Comparison of ENCODE assay signal across 10 cellular contexts in the genomic region with DNA sequence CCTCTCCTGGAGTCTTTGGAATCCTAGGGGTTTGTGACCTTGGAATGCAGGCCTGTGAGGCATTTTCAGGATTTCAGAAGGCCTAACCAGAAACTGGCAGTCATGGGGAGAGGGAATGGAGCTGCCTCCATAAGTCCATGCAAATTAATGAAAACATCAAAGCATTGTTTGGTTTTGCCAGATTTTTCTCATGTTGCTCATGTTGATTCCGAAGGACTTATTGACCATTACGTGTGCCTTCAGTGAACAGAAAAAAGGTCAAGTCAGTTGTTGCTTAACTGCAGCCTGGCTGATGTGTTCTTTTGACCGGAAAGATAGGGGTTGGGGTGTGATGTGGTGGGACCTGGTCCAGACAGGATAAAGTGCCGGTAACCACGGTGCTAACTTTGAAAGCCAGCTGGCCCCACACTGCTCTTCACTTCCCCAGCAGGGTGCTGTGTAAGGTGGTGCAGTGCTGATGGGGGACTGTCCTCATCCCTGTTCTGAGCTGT. TPM values are rescaled to one million over a fixed set of nuclear protein-coding genes. Genes with fewer than 3 reads are reported as not detected.
DNase-seq lines count a peak whose midpoint lies in the region; ATAC-seq and TF ChIP-seq lines count a peak whose summit lies in the region.
"Had no signal": no experiment of that assay in that cellular context is flagged by ENCODE, and none has a peak within 500 bp of the region (broad histone marks: within the 10 kb centered on the region; RNA-seq: fewer than 3 reads in every experiment).

No MANE protein-coding gene starts in this region.

- ATAC-seq in HG03097 (IDR thresholded peaks at IDR 0.05; ENCODE audit: low FRiP score, unreplicated experiment) (no peak), GM21526 (IDR thresholded peaks at IDR 0.05; ENCODE audit: low FRiP score, unreplicated experiment) (no peak)

- peaks cover 85% of the 10 kb centered on the region for H3K79me2 ChIP-seq in hepatocyte

- H3K9me2 ChIP-seq in hepatocyte (replicated peaks; ENCODE audit: insufficient read depth), result no peaks in the 10 kb centered on the region

- H3K27me3 ChIP-seq in hepatocyte, result no peaks in the 10 kb centered on the region

- H3K27ac ChIP-seq in hepatocyte, result peak overlapping the region; percentile 71
- no peak overlapping the region for H3K27ac ChIP-seq in substantia nigra (ENCODE audit: low read depth, low read length, poor library complexity, severe bottlenecking)

- peaks cover 42% of the 10 kb centered on the region for H3K4me1 ChIP-seq in hepatocyte (ENCODE audit: insufficient read depth)

- H2AFZ ChIP-seq in hepatocyte, result no peak overlapping the region

- H3K36me3 ChIP-seq in hepatocyte (replicated peaks; ENCODE audit: insufficient read depth, low read depth), result no peaks in the 10 kb centered on the region

- H3K4me2 ChIP-seq in hepatocyte, result peak overlapping the region; percentile 69

- in situ Hi-C loops in astrocyte of the cerebellum (cut with HindIII; ENCODE audit: low sequenced_read_pairs), result no loop called here

- 18% methylated on average over 5 of the region's 5 CpGs for WGBS in hepatocyte (ENCODE audit: low lambda C conversion rate, missing lambda C conversion rate)

- DNase-seq in GM04504 (ENCODE audit: low read depth) (peak; percentile 96), astrocyte of the cerebellum (ENCODE audit: low read depth) (peak; percentile 98), hepatocyte (ENCODE audit: low spot score) (peak; percentile 23), skeletal muscle cell (ENCODE audit: low read depth) (peak; percentile 92), SHP77 (lab: John Stamatoyannopoulos, UW) (no peak), substantia nigra (lab: John Stamatoyannopoulos, UW) (no peak)
- DNase-seq: stimulated activated CD4-positive, alpha-beta T cell treated with anti-CD3 and anti-CD28 coated beads, Interleukin-2, amount 100 ng/mL, for 24 hours had no signal

- TF ChIP-seq CTCF in astrocyte of the cerebellum (IDR thresholded peaks at IDR 0.05; ENCODE audit: low read depth, low read length, missing control alignments) (no peak), hepatocyte (IDR thresholded peaks at IDR 0.05; ENCODE audit: poor library complexity) (no peak)

- H3K4me3 ChIP-seq in astrocyte of the cerebellum (ENCODE audit: low read depth, low read length), result peak overlapping the region; percentile 7
- H3K4me3 ChIP-seq in hepatocyte, result no peak overlapping the region
- no peak overlapping the region for H3K4me3 ChIP-seq in skeletal muscle cell (ENCODE audit: low read depth, low read length)

- peaks cover 5% of the 10 kb centered on the region for H4K20me1 ChIP-seq in hepatocyte (ENCODE audit: insufficient read depth, poor library complexity, severe bottlenecking)

- no peaks in the 10 kb centered on the region for H3K9me3 ChIP-seq in hepatocyte (ENCODE audit: low read depth)

RNA-seq across cellular contexts. Expression of a gene that starts 3.6 kb away (rescaled TPM):
- not detected in 2 replicates for total RNA-seq in hepatocyte
- polyA plus RNA-seq in hepatocyte, result 0.94 TPM in 1 of 2 replicates, not detected in the other
- total RNA-seq: activated T-helper 2 cell treated with anti-CD3 and anti-CD28 coated beads, Interferon-gamma antibody, Interleukin-2, Interleukin-4, amounts not matched to agents 10 μg/mL and 5 μg/mL and 100 μg/mL, durations not matched to agents 14 hours and 24 hours and 36 hours had no signal

RNA-seq across cellular contexts. Expression of a gene that starts 30.6 kb away (rescaled TPM):
- 29.0 and 35.5 TPM in 2 replicates for total RNA-seq in hepatocyte
- polyA plus RNA-seq in hepatocyte, result 68.7 and 74.7 TPM in 2 replicates

Comparison
In these comparisons a context has a peak if more than half of its experiments do, and no peak if none do; other contexts are left out.
1. DNase-seq: peak in GM04504 (single experiment), astrocyte of the cerebellum (single experiment), hepatocyte (single experiment) and skeletal muscle cell (single experiment); none in SHP77 (0 of 2) and substantia nigra (0 of 49).